Comparison of ENCODE assay signal across 19 cellular contexts in the genomic region with DNA sequence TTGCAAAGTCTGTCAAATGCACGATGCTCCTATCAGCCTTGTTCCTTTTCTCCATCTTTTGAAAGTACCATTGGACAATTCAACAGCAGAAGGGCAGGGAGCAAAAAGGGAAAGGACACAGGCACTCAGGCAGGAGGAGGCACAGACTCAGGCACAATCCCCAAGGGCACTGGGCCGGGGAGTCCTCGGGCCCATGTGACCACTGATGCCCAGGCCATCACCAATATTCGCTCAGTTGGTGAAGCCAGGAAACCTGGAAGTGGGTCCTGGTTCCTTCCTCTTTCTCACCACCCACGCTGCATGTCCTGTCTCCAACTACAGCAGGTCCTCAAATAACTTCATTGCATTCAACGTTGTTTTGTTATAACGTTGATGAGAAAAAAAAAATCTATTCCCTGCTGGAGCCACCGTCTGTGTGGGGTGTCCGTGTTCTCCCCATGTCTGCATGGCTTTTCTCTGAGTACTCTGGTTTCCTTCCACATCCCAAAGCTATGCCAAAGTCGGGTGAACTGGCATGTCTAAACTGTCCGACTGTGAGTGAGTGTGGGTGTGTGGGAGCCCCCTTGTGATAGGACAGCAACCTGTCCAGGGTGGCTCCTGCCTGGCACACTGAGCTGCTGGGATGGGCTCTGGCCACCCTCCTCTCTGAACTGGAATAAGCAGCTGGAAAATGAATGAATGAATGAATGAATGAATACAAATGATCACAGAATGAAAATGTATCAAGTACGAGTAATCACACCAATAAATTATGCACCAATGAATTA. TPM values are rescaled to one million over a fixed set of nuclear protein-coding genes. Genes with fewer than 3 reads are reported as not detected.
DNase-seq lines count a peak whose midpoint lies in the region; ATAC-seq and TF ChIP-seq lines count a peak whose summit lies in the region.
"Had no signal": no experiment of that assay in that cellular context is flagged by ENCODE, and none has a peak within 500 bp of the region (broad histone marks: within the 10 kb centered on the region; RNA-seq: fewer than 3 reads in every experiment).

No MANE protein-coding gene starts in this region.

- POLR2A ChIA-PET in HCT116 (lab: Charles Lee), result no interaction called here
- POLR2A ChIA-PET in Panc1 (lab: Charles Lee), result no interaction called here

- H3K27me3 ChIP-seq in HCT116 (ENCODE audit: insufficient read depth, low read length), result no peaks in the 10 kb centered on the region
- no peaks in the 10 kb centered on the region for H3K27me3 ChIP-seq in Panc1 (ENCODE audit: control insufficient read depth, insufficient read depth, low read length)
- no peaks in the 10 kb centered on the region for H3K27me3 ChIP-seq in left ventricle myocardium inferior (ENCODE audit: low read depth)
- no peaks in the 10 kb centered on the region for H3K27me3 ChIP-seq in stomach smooth muscle (ENCODE audit: control insufficient read depth in 1 of 2, insufficient read depth in 2 of 2, low read length in 2 of 2)
- H3K27me3 ChIP-seq: breast epithelium had no signal

- no peak for TF ChIP-seq CTCF in HCT116 (IDR thresholded peaks at IDR 0.05 in 2 of 3, conservative IDR thresholded peaks at IDR 0.05 in 1 of 3; ENCODE audit: borderline replicate concordance in 1 of 3, insufficient read depth in 1 of 3, low read depth in 2 of 3, low read length in 2 of 3)
- TF ChIP-seq CTCF in Panc1 (IDR thresholded peaks at IDR 0.05), result no peak
- TF ChIP-seq CTCF in left ventricle myocardium inferior (IDR thresholded peaks at IDR 0.05; ENCODE audit: borderline replicate concordance), result no peak
- TF ChIP-seq CTCF in osteocyte (IDR thresholded peaks at IDR 0.05), result no peak

- H2AFZ ChIP-seq in HCT116 (ENCODE audit: low read depth, low read length, poor library complexity, severe bottlenecking), result no peak overlapping the region

- CTCF ChIA-PET in HCT116 (lab: Charles Lee), result no interaction called here
- CTCF ChIA-PET in Panc1 (lab: Charles Lee), result no interaction called here

- H3K4me1 Mint-ChIP-seq in osteocyte (ENCODE audit: unreplicated experiment), result peaks cover 13% of the 10 kb centered on the region

- no peaks in the 10 kb centered on the region for H3K27me3 Mint-ChIP-seq in osteocyte (ENCODE audit: unreplicated experiment)

- H3K9me2 ChIP-seq in HCT116 (ENCODE audit: insufficient read depth), result no peaks in the 10 kb centered on the region

- no peak overlapping the region for H3K27ac Mint-ChIP-seq in osteocyte (ENCODE audit: unreplicated experiment)
- H3K27ac Mint-ChIP-seq: activated CD8-positive, alpha-beta T cell treated with anti-CD3 and anti-CD28 coated beads for 36 hours; HFFc6 had no signal

- TF ChIP-seq RAD21 in HCT116 (IDR thresholded peaks at IDR 0.05; ENCODE audit: low read depth), result 0 out of 2 replicates have a peak, but pooled peaks have one; percentile 15

- no peak overlapping the region for H3K4me3 Mint-ChIP-seq in osteocyte (ENCODE audit: unreplicated experiment)
- H3K4me3 Mint-ChIP-seq: activated CD8-positive, alpha-beta T cell treated with anti-CD3 and anti-CD28 coated beads for 36 hours; HFFc6 had no signal

- no peak overlapping the region for H3K4me2 ChIP-seq in HCT116 (ENCODE audit: low read length)

- H3K4me1 ChIP-seq in HCT116 (ENCODE audit: control insufficient read depth in 1 of 2, insufficient read depth in 2 of 2, low read length in 2 of 2) (no peaks in the 10 kb centered on the region), Panc1 (ENCODE audit: control insufficient read depth, insufficient read depth, low read length) (peaks cover 13% of the 10 kb centered on the region), left ventricle myocardium inferior (peaks cover 68% of the 10 kb centered on the region), stomach smooth muscle (ENCODE audit: control insufficient read depth, insufficient read depth, low read length) (peaks cover 32% of the 10 kb centered on the region)
- H3K4me1 ChIP-seq: breast epithelium had no signal

- intact Hi-C loops in HCT116 (cut with micrococcal nuclease), result no loop called here
- intact Hi-C loops in Panc1 (cut with micrococcal nuclease; ENCODE audit: unreplicated experiment), result no loop called here
- intact Hi-C loops in left ventricle myocardium inferior (cut with micrococcal nuclease), result no loop called here

- H3K27ac ChIP-seq in HCT116 (ENCODE audit: low read depth, low read length), result no peak overlapping the region
- no peak overlapping the region for H3K27ac ChIP-seq in Panc1 (ENCODE audit: low read length)
- peak overlapping the region; percentile 68 for H3K27ac ChIP-seq in left ventricle myocardium inferior (replicated peaks)
- no peak overlapping the region for H3K27ac ChIP-seq in stomach smooth muscle (ENCODE audit: low read length)
- H3K27ac ChIP-seq: SK-N-MC had no signal

- H3K4me3 ChIP-seq in HCT116 (replicated peaks in 1 of 2; ENCODE audit: low read depth in 1 of 2, low read length in 2 of 2), result no peak overlapping the region
- no peak overlapping the region for H3K4me3 ChIP-seq in Panc1 (ENCODE audit: low read depth in 2 of 2, low read length in 2 of 2)
- H3K4me3 ChIP-seq in left ventricle myocardium inferior, result peak overlapping the region; percentile 36
- H3K4me3 ChIP-seq in stomach smooth muscle (ENCODE audit: low read length in 2 of 2), result peak overlapping the region; percentile 8 to 45
- H3K4me3 ChIP-seq: SK-N-MC had no signal

- H3K36me3 ChIP-seq in HCT116 (ENCODE audit: control insufficient read depth in 1 of 2, insufficient read depth in 2 of 2, low read length in 2 of 2) (no peaks in the 10 kb centered on the region), Panc1 (ENCODE audit: control insufficient read depth, insufficient read depth, low read length) (no peaks in the 10 kb centered on the region), left ventricle myocardium inferior (peaks cover 40% of the 10 kb centered on the region), stomach smooth muscle (ENCODE audit: control insufficient read depth in 2 of 2, insufficient read depth in 2 of 2, low read length in 2 of 2) (peaks cover 7 to 12% of the 10 kb centered on the region in 2 donors)
- H3K36me3 ChIP-seq: breast epithelium had no signal

- DNase-seq in HCT116 (ENCODE audit: low read depth, low spot score) (no peak), Panc1 (ENCODE audit: low read depth, low spot score) (no peak), left ventricle myocardium inferior (no peak), osteocyte (ENCODE audit: extremely low spot score, unreplicated experiment) (no peak), AG08395 (ENCODE audit: low spot score) (no peak)
- DNase-seq: activated CD4-positive, CD25-positive, alpha-beta regulatory T cell; activated CD8-positive, alpha-beta T cell treated with anti-CD3 and anti-CD28 coated beads for 36 hours; AML-193; cortex of kidney; DMS79; HFFc6; naive B cell; NCI-H1417 treated with DMSO at 0.1 percent for 48 hours; NCI-H2107; NCI-H446 treated with DMSO at 0.1 percent for 48 hours had no signal

- H3K79me2 ChIP-seq in HCT116 (ENCODE audit: insufficient read depth, low read length), result no peaks in the 10 kb centered on the region

- in situ Hi-C loops in Panc1 (cut with HindIII; ENCODE audit: low pct_unique_long_range_greater_than_20kb, low sequenced_read_pairs), result no loop called here

- RAD21 ChIA-PET in HCT116 (lab: Charles Lee; ENCODE audit: low non-redundant PET in 1 of 2, low total read pairs in 2 of 2, uncharacterized antibody in 2 of 2, unreplicated experiment in 2 of 2), result no interaction called here

- peak; percentile 60 for ATAC-seq in HCT116
- ATAC-seq in Panc1, result peak; percentile 87
- no peak for ATAC-seq in GM19351 (IDR thresholded peaks at IDR 0.05; ENCODE audit: unreplicated experiment)
- ATAC-seq: activated CD8-positive, alpha-beta T cell treated with anti-CD3 and anti-CD28 coated beads for 36 hours had no signal

- BruUV-seq in HCT116 (replicated peaks; lab: Mats Ljungman, UMichigan) (no TSS peak), Panc1 (replicated peaks; lab: Mats Ljungman, UMichigan) (no TSS peak)

- no peaks in the 10 kb centered on the region for H3K9me3 ChIP-seq in HCT116 (ENCODE audit: control insufficient read depth in 1 of 2, insufficient read depth in 1 of 2, low read depth in 1 of 2, low read length in 2 of 2)
- H3K9me3 ChIP-seq in Panc1 (ENCODE audit: control insufficient read depth, insufficient read depth, low read depth, low read length), result no peaks in the 10 kb centered on the region
- H3K9me3 ChIP-seq in left ventricle myocardium inferior (replicated peaks), result no peaks in the 10 kb centered on the region
- no peaks in the 10 kb centered on the region for H3K9me3 ChIP-seq in stomach smooth muscle (ENCODE audit: control insufficient read depth in 2 of 2, low read length in 2 of 2)
- H3K9me3 ChIP-seq: breast epithelium had no signal

- TF ChIP-seq POLR2A in HCT116 (IDR thresholded peaks at IDR 0.05; ENCODE audit: borderline replicate concordance, extremely low read depth, insufficient read depth, insufficient read length), result no peak

- H3K36me3 Mint-ChIP-seq in osteocyte (ENCODE audit: unreplicated experiment), result peaks cover 8% of the 10 kb centered on the region
- H3K36me3 Mint-ChIP-seq: naive B cell had no signal

- H3K9ac ChIP-seq in HCT116 (ENCODE audit: low read length) (no peak overlapping the region), stomach smooth muscle (ENCODE audit: low read length in 2 of 2) (no peak overlapping the region)

- H3K9me3 Mint-ChIP-seq in osteocyte (ENCODE audit: unreplicated experiment), result no peaks in the 10 kb centered on the region
- H3K9me3 Mint-ChIP-seq: activated CD8-positive, alpha-beta T cell treated with anti-CD3 and anti-CD28 coated beads for 36 hours had no signal

- no peaks in the 10 kb centered on the region for H4K20me1 ChIP-seq in HCT116 (ENCODE audit: insufficient read depth)

TF ChIP-seq in HCT116, 20 proteins besides CTCF, POLR2A, EP300 and RAD21 (continues in another document):
- TF ChIP-seq CEBPB (IDR thresholded peaks at IDR 0.05; ENCODE audit: low read depth) (no peak), TCF7L2 (IDR thresholded peaks at IDR 0.05; ENCODE audit: borderline replicate concordance, extremely low read depth, insufficient read depth, insufficient read length) (no peak), SRF (IDR thresholded peaks at IDR 0.05; ENCODE audit: low read depth) (no peak), YY1 (IDR thresholded peaks at IDR 0.05; ENCODE audit: extremely low read depth, insufficient replicate concordance, low read depth, low read length) (no peak), EGR1 (IDR thresholded peaks at IDR 0.05; ENCODE audit: low read depth) (no peak), EZH2 (IDR thresholded peaks at IDR 0.05) (no peak), ZNF274 (IDR thresholded peaks at IDR 0.05; ENCODE audit: low read depth, low read length) (no peak), ZFX (IDR thresholded peaks at IDR 0.05) (no peak), FOSL1 (IDR thresholded peaks at IDR 0.05; ENCODE audit: low read depth) (no peak)
- TF ChIP-seq, protein P1, sequence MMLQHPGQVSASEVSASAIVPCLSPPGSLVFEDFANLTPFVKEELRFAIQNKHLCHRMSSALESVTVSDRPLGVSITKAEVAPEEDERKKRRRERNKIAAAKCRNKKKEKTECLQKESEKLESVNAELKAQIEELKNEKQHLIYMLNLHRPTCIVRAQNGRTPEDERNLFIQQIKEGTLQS (IDR thresholded peaks at IDR 0.05), result no peak

RNA-seq across cellular contexts. Expression of a gene that starts 12.5 kb away (rescaled TPM):
- 0.32 TPM for total RNA-seq in HCT116 (2021; ENCODE audit: unreplicated experiment)
- polyA plus RNA-seq in HCT116 (2012), result not detected in 2 replicates
- total RNA-seq in Panc1 (2021; ENCODE audit: unreplicated experiment), result 89.3 TPM
- polyA plus RNA-seq in Panc1 (2012; ENCODE audit: insufficient read length), result 83.4 TPM
- total RNA-seq in left ventricle myocardium inferior, result 40.4 TPM
- 142 and 149 TPM in 2 replicates for total RNA-seq in osteocyte

Comparison
In these comparisons a context has a peak if more than half of its experiments do, and no peak if none do; other contexts are left out.
1. H3K4me3 ChIP-seq: peak in left ventricle myocardium inferior (single experiment) and stomach smooth muscle (2 of 2); none in HCT116 (0 of 2) and Panc1 (0 of 2).
2. RNA of a gene that starts 12.5 kb away (total RNA-seq): 142 to 149 TPM in osteocyte, 89.3 TPM in Panc1 (single experiment) and 40.4 TPM in left ventricle myocardium inferior (single experiment); 0.32 TPM in HCT116 (single experiment); every median in the first group is over 10 times any median in the second.